Comparison of ENCODE assay signal across 8 cellular contexts in genomic region chr1:155975375-155976061, GRCh38. TPM values are rescaled to one million over a fixed set of nuclear protein-coding genes. Genes with fewer than 3 reads are reported as not detected.
DNase-seq lines count a peak whose midpoint lies in the region; ATAC-seq, FAIRE-seq and TF ChIP-seq lines count a peak whose summit lies in the region.

No MANE protein-coding gene starts in this region.

- H3K9me3 Mint-ChIP-seq in naive thymus-derived CD8-positive, alpha-beta T cell: no peaks in the 10 kb centered on the region

- H3K27me3 ChIP-seq in BLaER1 treated with 17β-estradiol and CSF1 and Interleukin-3, amounts not matched to agents 10 nM and 100 nM: no peaks in the 10 kb centered on the region
- H3K27me3 ChIP-seq in bronchial epithelial cell (ENCODE audit: control insufficient read depth, insufficient read depth, low read length): no peaks in the 10 kb centered on the region

- peak overlapping the region; percentile 92 to 100 (median 100) for H3K4me2 ChIP-seq in BLaER1 treated with 17β-estradiol and CSF1 and Interleukin-3, amounts not matched to agents 10 nM and 100 nM

- peaks cover 64 to 78% (median 69%) of the 10 kb centered on the region in 4 donors for H3K4me1 Mint-ChIP-seq in naive thymus-derived CD8-positive, alpha-beta T cell

- FAIRE-seq in bronchial epithelial cell (lab: Jason Lieb, UNC): no peak
- no peak for FAIRE-seq in GM12891 (lab: Jason Lieb, UNC)

- H3K4me3 Mint-ChIP-seq in naive thymus-derived CD8-positive, alpha-beta T cell: peak overlapping the region; percentile 89 to 100 (median 96)

- H3K4me1 ChIP-seq in BLaER1 treated with 17β-estradiol and CSF1 and Interleukin-3, amounts not matched to agents 10 nM and 100 nM: peaks cover 63 to 74% (median 71%) of the 10 kb centered on the region in 10 experiments

- H3K9ac ChIP-seq in BLaER1 treated with 17β-estradiol and CSF1 and Interleukin-3, amounts not matched to agents 10 nM and 100 nM: peak overlapping the region; percentile 95 to 100 (median 98)

- DNase-seq in bronchial epithelial cell (ENCODE audit: low read depth) (no peak), GM12891 (ENCODE audit: insufficient read length, low spot score) (no peak)
- peak in 1 of 10 donors; percentile 28 for DNase-seq in naive thymus-derived CD8-positive, alpha-beta T cell
- DNase-seq in stimulated activated CD4-positive, alpha-beta T cell treated with anti-CD3 and anti-CD28 coated beads, Interleukin-2, amount 100 ng/mL, for 48 hours: no peak

- peak in 1 of 2 donors; percentile 1 for ATAC-seq in naive thymus-derived CD8-positive, alpha-beta T cell
- ATAC-seq in GM18873 (IDR thresholded peaks at IDR 0.05; ENCODE audit: low FRiP score, unreplicated experiment): no peak
- no peak for ATAC-seq in HG02885 (IDR thresholded peaks at IDR 0.05; ENCODE audit: poor library complexity, unreplicated experiment)

- peaks cover 62 to 74% (median 68%) of the 10 kb centered on the region in 11 experiments for H4K20me1 ChIP-seq in BLaER1 treated with 17β-estradiol and CSF1 and Interleukin-3, amounts not matched to agents 10 nM and 100 nM

- POLR2A ChIA-PET in naive thymus-derived CD8-positive, alpha-beta T cell (lab: Charles Lee): interaction anchor here (1.0 to 31.8 kb wide), 6 partner anchors 2 to 702 kb away, joined by 3 to 612 read pairs (median 78); partner anchors contain the start of genes ARHGEF2, CLK2, KHDC4 and RXFP4

- TF ChIP-seq POLR2A in GM12891 (IDR thresholded peaks at IDR 0.05; ENCODE audit: low read depth, low read length): no peak

- H3K27me3 Mint-ChIP-seq in naive thymus-derived CD8-positive, alpha-beta T cell: no peaks in the 10 kb centered on the region

- H3K27ac ChIP-seq in BLaER1 treated with 17β-estradiol and CSF1 and Interleukin-3, amounts not matched to agents 10 nM and 100 nM: peak overlapping the region; percentile 93 to 100 (median 98)
- H3K27ac ChIP-seq in KOPT-K1 (ENCODE audit: low read depth, low read length, poor library complexity, severe bottlenecking): peak overlapping the region; percentile 98

- TF ChIP-seq CTCF in bronchial epithelial cell (IDR thresholded peaks at IDR 0.05; ENCODE audit: insufficient read depth, low read length, severe bottlenecking): no peak

- peak overlapping the region; percentile 85 to 97 (median 94) for H3K27ac Mint-ChIP-seq in naive thymus-derived CD8-positive, alpha-beta T cell

- H3K4me3 ChIP-seq in BLaER1 treated with 17β-estradiol and CSF1 and Interleukin-3, amounts not matched to agents 10 nM and 100 nM: peak overlapping the region; percentile 88 to 96 (median 94)
- H3K4me3 ChIP-seq in bronchial epithelial cell (ENCODE audit: low read depth, low read length): peak overlapping the region; percentile 91

- H3K36me3 Mint-ChIP-seq in naive thymus-derived CD8-positive, alpha-beta T cell: peaks cover 0 to 26% (median 5%) of the 10 kb centered on the region in 3 donors

- H3K36me3 ChIP-seq in BLaER1 treated with 17β-estradiol and CSF1 and Interleukin-3, amounts not matched to agents 10 nM and 100 nM: peaks cover 16 to 38% (median 28%) of the 10 kb centered on the region in 11 experiments; a peak in 20 of 22 replicates
- H3K36me3 ChIP-seq in KOPT-K1 (ENCODE audit: insufficient read depth, low read length) (peaks cover 33% of the 10 kb centered on the region), bronchial epithelial cell (ENCODE audit: control insufficient read depth, insufficient read depth, low read length) (peaks cover 13% of the 10 kb centered on the region)

- no peaks in the 10 kb centered on the region for H3K9me3 ChIP-seq in BLaER1 treated with 17β-estradiol and CSF1 and Interleukin-3, amounts not matched to agents 10 nM and 100 nM (replicated peaks in 1 of 11)
- no peaks in the 10 kb centered on the region for H3K9me3 ChIP-seq in KOPT-K1 (ENCODE audit: insufficient read depth, low read length, poor library complexity, severe bottlenecking)

TF ChIP-seq in GM12891, 5 proteins besides CTCF, POLR2A, EP300 and RAD21:
- TF ChIP-seq POLR2AphosphoS5 (IDR thresholded peaks at IDR 0.05; ENCODE audit: low read depth, low read length) (no peak), POU2F2 (IDR thresholded peaks at IDR 0.05; ENCODE audit: low read depth, low read length) (no peak), SPI1 (IDR thresholded peaks at IDR 0.05; ENCODE audit: low read depth, low read length) (no peak), PAX5 (IDR thresholded peaks at IDR 0.05; ENCODE audit: insufficient read depth, low read length, severe bottlenecking) (no peak), TAF1 (IDR thresholded peaks at IDR 0.05; ENCODE audit: low read depth, low read length) (no peak)

RNA-seq across cellular contexts. Expression of gene ARHGEF2, which starts 2.8 kb away (rescaled TPM):
- total RNA-seq in bronchial epithelial cell: 57.1 and 79.2 TPM in 2 replicates
- 100 to 1,000 TPM; 204 to 210 TPM for total RNA-seq in naive thymus-derived CD8-positive, alpha-beta T cell
- 10 to 100 TPM; 13.8 to 22.0 (median 15.8) TPM for polyA plus RNA-seq in naive thymus-derived CD8-positive, alpha-beta T cell
- 45.2 TPM for polyA plus RNA-seq in GM12891 (2012; ENCODE audit: low read depth, missing spikeins)

RNA-seq across cellular contexts. Expression of gene RXFP4, which starts 34.1 kb away (rescaled TPM):
- total RNA-seq in bronchial epithelial cell: not detected in 2 replicates
- not detected for total RNA-seq in naive thymus-derived CD8-positive, alpha-beta T cell
- polyA plus RNA-seq in naive thymus-derived CD8-positive, alpha-beta T cell: under 1 TPM in 1 of 3 donors, not detected in 2; 0.46 TPM
- not detected for polyA plus RNA-seq in GM12891 (2012; ENCODE audit: low read depth, missing spikeins)

RNA-seq across cellular contexts. Expression of gene KHDC4, which starts 41.3 kb away (rescaled TPM):
- total RNA-seq in bronchial epithelial cell: 20.3 and 30.3 TPM in 2 replicates
- total RNA-seq in naive thymus-derived CD8-positive, alpha-beta T cell: 100 to 1,000 TPM; 109 to 110 TPM
- 1 to 10 TPM; 5.0 to 7.2 (median 6.5) TPM for polyA plus RNA-seq in naive thymus-derived CD8-positive, alpha-beta T cell
- polyA plus RNA-seq in GM12891 (2012; ENCODE audit: low read depth, missing spikeins): 27.8 TPM

RNA-seq across cellular contexts. Expression of gene SSR2, which starts 45.2 kb away (rescaled TPM):
- total RNA-seq in bronchial epithelial cell: 225 and 564 TPM in 2 replicates
- total RNA-seq in naive thymus-derived CD8-positive, alpha-beta T cell: 100 to 1,000 TPM; 199 to 218 TPM
- polyA plus RNA-seq in naive thymus-derived CD8-positive, alpha-beta T cell: 100 to 1,000 TPM; 345 to 396 (median 347) TPM
- 186 TPM for polyA plus RNA-seq in GM12891 (2012; ENCODE audit: low read depth, missing spikeins)
